2 cellular contexts compared by ENCODE assay signal in the genomic region with DNA sequence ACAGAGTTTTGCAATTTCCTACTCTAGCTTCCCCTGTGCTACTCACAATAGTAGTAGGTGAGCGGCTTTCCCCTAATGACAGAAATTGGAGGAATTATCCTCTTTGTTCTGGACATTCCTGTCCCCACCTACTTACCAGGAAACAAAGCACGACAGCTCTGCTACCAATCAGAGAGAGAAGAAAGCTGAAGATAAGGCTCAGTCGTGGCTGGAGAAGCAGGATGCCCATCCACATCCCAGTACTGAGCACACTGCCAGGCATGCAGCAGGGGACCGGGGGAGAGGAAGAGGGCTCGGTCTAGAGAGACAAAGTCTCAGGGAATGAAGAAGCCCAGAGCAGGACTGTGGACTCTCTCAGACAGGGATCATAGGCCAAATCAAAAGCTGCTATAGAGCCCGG.
TF ChIP-seq lines count a peak whose summit lies in the region.

No MANE protein-coding gene starts in this region.

TF ChIP-seq in SK-N-SH, 30 proteins besides CTCF, POLR2A, EP300 and RAD21 (continued from another document):
- TF ChIP-seq, protein P1, sequence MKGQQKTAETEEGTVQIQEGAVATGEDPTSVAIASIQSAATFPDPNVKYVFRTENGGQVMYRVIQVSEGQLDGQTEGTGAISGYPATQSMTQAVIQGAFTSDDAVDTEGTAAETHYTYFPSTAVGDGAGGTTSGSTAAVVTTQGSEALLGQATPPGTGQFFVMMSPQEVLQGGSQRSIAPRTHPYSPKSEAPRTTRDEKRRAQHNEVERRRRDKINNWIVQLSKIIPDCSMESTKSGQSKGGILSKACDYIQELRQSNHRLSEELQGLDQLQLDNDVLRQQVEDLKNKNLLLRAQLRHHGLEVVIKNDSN (IDR thresholded peaks at IDR 0.05; ENCODE audit: borderline replicate concordance, low read depth): no peak
- peak; percentile 38; the same call in 1 of the 2 replicates for TF ChIP-seq GATA2 (CRISPR knock-in tag; IDR thresholded peaks at IDR 0.05)
- TF ChIP-seq MXI1 (IDR thresholded peaks at IDR 0.05; ENCODE audit: low read depth, low read length): 0 out of 2 replicates have a peak, but pooled peaks have one; percentile 34

TF ChIP-seq in SK-N-SH treated with all-trans-retinoic acid at 6 μM for 48 hours, 23 proteins besides CTCF, POLR2A, EP300 and RAD21 (continued from another document):
- TF ChIP-seq, protein P2, sequence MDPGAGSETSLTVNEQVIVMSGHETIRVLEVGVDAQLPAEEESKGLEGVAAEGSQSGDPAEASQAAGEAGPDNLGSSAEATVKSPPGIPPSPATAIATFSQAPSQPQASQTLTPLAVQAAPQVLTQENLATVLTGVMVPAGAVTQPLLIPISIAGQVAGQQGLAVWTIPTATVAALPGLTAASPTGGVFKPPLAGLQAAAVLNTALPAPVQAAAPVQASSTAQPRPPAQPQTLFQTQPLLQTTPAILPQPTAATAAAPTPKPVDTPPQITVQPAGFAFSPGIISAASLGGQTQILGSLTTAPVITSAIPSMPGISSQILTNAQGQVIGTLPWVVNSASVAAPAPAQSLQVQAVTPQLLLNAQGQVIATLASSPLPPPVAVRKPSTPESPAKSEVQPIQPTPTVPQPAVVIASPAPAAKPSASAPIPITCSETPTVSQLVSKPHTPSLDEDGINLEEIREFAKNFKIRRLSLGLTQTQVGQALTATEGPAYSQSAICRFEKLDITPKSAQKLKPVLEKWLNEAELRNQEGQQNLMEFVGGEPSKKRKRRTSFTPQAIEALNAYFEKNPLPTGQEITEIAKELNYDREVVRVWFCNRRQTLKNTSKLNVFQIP (CRISPR knock-in tag; IDR thresholded peaks at IDR 0.05; ENCODE audit: borderline replicate concordance, low read depth): no peak
- no peak for TF ChIP-seq OSR1 (CRISPR knock-in tag; IDR thresholded peaks at IDR 0.05)
- no peak for TF ChIP-seq ZNF8 (CRISPR knock-in tag; IDR thresholded peaks at IDR 0.05)
- TF ChIP-seq ISL1 (CRISPR knock-in tag; IDR thresholded peaks at IDR 0.05): no peak
TF ChIP-seq in SK-N-SH treated with all-trans-retinoic acid at 6 μM for 48 hours: peak in this region for 0.
